1 cellular context compared by ENCODE assay signal in the genomic region with DNA sequence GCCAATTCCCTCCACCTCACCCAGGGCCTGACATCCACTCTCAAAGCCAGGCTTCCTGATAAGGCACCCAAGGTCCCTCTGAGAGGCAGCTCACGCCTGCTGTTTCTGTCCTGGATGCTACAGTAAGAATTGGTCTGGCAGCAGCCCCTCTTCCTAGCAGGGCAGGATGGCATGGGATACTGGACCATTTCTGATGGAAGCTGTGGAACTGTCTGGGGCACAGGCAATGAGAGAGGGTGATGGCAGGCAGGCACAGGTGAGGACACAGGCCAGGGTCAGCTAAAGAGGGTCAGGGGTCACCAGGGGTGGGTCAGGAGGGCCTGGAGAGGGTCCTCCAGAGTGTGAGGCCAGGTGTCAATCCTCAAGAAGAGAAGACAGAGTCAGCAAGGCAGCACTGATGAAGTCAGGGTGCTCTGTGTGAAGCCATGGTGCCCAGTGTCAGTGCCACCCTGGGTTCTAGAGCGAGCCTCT.
TF ChIP-seq lines count a peak whose summit lies in the region.

No MANE protein-coding gene starts in this region.

TF ChIP-seq in HepG2, 621 proteins besides CTCF, POLR2A, EP300 and RAD21:
- TF ChIP-seq ZFP36L2 (CRISPR knock-in tag; IDR thresholded peaks at IDR 0.05) (no peak), ZSCAN31 (CRISPR knock-in tag; IDR thresholded peaks at IDR 0.05; ENCODE audit: low read depth) (no peak), GTF2F1 (IDR thresholded peaks at IDR 0.05; ENCODE audit: low read length) (no peak), ZNF543 (CRISPR knock-in tag; IDR thresholded peaks at IDR 0.05) (no peak), CHD2 (IDR thresholded peaks at IDR 0.05; ENCODE audit: low read depth, low read length) (no peak), NR2F1 (CRISPR knock-in tag; IDR thresholded peaks at IDR 0.05) (no peak), MTF1 (CRISPR knock-in tag; IDR thresholded peaks at IDR 0.05) (no peak), TEAD3 (CRISPR knock-in tag; optimal IDR thresholded peaks at IDR 0.05; ENCODE audit: borderline replicate concordance) (no peak)
- TF ChIP-seq, protein P1, sequence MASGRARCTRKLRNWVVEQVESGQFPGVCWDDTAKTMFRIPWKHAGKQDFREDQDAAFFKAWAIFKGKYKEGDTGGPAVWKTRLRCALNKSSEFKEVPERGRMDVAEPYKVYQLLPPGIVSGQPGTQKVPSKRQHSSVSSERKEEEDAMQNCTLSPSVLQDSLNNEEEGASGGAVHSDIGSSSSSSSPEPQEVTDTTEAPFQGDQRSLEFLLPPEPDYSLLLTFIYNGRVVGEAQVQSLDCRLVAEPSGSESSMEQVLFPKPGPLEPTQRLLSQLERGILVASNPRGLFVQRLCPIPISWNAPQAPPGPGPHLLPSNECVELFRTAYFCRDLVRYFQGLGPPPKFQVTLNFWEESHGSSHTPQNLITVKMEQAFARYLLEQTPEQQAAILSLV (CRISPR knock-in tag; IDR thresholded peaks at IDR 0.05; ENCODE audit: borderline replicate concordance) = no peak
- TF ChIP-seq, protein P2, sequence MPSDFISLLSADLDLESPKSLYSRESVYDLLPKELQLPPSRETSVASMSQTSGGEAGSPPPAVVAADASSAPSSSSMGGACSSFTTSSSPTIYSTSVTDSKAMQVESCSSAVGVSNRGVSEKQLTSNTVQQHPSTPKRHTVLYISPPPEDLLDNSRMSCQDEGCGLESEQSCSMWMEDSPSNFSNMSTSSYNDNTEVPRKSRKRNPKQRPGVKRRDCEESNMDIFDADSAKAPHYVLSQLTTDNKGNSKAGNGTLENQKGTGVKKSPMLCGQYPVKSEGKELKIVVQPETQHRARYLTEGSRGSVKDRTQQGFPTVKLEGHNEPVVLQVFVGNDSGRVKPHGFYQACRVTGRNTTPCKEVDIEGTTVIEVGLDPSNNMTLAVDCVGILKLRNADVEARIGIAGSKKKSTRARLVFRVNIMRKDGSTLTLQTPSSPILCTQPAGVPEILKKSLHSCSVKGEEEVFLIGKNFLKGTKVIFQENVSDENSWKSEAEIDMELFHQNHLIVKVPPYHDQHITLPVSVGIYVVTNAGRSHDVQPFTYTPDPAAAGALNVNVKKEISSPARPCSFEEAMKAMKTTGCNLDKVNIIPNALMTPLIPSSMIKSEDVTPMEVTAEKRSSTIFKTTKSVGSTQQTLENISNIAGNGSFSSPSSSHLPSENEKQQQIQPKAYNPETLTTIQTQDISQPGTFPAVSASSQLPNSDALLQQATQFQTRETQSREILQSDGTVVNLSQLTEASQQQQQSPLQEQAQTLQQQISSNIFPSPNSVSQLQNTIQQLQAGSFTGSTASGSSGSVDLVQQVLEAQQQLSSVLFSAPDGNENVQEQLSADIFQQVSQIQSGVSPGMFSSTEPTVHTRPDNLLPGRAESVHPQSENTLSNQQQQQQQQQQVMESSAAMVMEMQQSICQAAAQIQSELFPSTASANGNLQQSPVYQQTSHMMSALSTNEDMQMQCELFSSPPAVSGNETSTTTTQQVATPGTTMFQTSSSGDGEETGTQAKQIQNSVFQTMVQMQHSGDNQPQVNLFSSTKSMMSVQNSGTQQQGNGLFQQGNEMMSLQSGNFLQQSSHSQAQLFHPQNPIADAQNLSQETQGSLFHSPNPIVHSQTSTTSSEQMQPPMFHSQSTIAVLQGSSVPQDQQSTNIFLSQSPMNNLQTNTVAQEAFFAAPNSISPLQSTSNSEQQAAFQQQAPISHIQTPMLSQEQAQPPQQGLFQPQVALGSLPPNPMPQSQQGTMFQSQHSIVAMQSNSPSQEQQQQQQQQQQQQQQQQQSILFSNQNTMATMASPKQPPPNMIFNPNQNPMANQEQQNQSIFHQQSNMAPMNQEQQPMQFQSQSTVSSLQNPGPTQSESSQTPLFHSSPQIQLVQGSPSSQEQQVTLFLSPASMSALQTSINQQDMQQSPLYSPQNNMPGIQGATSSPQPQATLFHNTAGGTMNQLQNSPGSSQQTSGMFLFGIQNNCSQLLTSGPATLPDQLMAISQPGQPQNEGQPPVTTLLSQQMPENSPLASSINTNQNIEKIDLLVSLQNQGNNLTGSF (CRISPR knock-in tag; IDR thresholded peaks at IDR 0.05) = no peak
- TF ChIP-seq, protein P3, sequence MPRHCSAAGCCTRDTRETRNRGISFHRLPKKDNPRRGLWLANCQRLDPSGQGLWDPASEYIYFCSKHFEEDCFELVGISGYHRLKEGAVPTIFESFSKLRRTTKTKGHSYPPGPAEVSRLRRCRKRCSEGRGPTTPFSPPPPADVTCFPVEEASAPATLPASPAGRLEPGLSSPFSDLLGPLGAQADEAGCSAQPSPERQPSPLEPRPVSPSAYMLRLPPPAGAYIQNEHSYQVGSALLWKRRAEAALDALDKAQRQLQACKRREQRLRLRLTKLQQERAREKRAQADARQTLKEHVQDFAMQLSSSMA (CRISPR knock-in tag; IDR thresholded peaks at IDR 0.05) = no peak
- TF ChIP-seq, protein P4, sequence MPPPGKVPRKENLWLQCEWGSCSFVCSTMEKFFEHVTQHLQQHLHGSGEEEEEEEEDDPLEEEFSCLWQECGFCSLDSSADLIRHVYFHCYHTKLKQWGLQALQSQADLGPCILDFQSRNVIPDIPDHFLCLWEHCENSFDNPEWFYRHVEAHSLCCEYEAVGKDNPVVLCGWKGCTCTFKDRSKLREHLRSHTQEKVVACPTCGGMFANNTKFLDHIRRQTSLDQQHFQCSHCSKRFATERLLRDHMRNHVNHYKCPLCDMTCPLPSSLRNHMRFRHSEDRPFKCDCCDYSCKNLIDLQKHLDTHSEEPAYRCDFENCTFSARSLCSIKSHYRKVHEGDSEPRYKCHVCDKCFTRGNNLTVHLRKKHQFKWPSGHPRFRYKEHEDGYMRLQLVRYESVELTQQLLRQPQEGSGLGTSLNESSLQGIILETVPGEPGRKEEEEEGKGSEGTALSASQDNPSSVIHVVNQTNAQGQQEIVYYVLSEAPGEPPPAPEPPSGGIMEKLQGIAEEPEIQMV (CRISPR knock-in tag; IDR thresholded peaks at IDR 0.05; ENCODE audit: low read depth) = no peak
